26 cellular contexts compared by ENCODE assay signal in genomic region chr9:79116709-79117108, GRCh38.
"Had no signal": no experiment of that assay in that cellular context is flagged by ENCODE, and none has a peak within 500 bp of the region (broad histone marks: within the 10 kb centered on the region; RNA-seq: fewer than 3 reads in every experiment).

No MANE protein-coding gene starts in this region.

- DNase-seq: immature natural killer cell; kidney; left colon; left lung; lower lobe of right lung; mammary epithelial cell; mesenchymal stem cell; naive B cell; natural killer cell; nephron progenitor cell; ovary; retina; right cardiac atrium; stimulated activated CD4-positive, alpha-beta T cell treated with anti-CD3 and anti-CD28 coated beads, Interleukin-12 subunit alpha, Interleukin-12 subunit beta, amount 100 ng/mL, for 4 hours; stimulated activated CD4-positive, alpha-beta T cell treated with anti-CD3 and anti-CD28 coated beads, Interleukin-4, amount 100 ng/mL, for 24 hours; stimulated activated naive CD4-positive, alpha-beta T cell; tibial artery; trophoblast cell; upper lobe of right lung had no signal

- H3K9me3 ChIP-seq: left lung, lower lobe of right lung, ovary, suprapubic skin, thoracic aorta, tibial artery, upper lobe of right lung had no signal

- H3K9me3 Mint-ChIP-seq: nephron progenitor cell; stimulated activated effector memory CD8-positive, alpha-beta T cell treated with anti-CD3 and anti-CD28 coated beads, Interleukin-12 subunit alpha, Interleukin-12 subunit beta, amount 100 ng/mL, for 72 hours; stimulated activated naive CD8-positive, alpha-beta T cell treated with anti-CD3 and anti-CD28 coated beads, Interleukin-15, Interleukin-2, amounts not matched to agents 100 ng/mL and 50 ng/mL, for 24 hours had no signal

- H3K27me3 Mint-ChIP-seq: stimulated activated naive CD8-positive, alpha-beta T cell treated with anti-CD3 and anti-CD28 coated beads, Interleukin-15, Interleukin-2, amounts not matched to agents 100 ng/mL and 50 ng/mL, for 24 hours had no signal

- ATAC-seq: left colon; left lung; lower lobe of right lung; natural killer cell; right cardiac atrium; sciatic nerve; stimulated activated effector memory CD8-positive, alpha-beta T cell treated with anti-CD3 and anti-CD28 coated beads, Interleukin-12 subunit alpha, Interleukin-12 subunit beta, amount 100 ng/mL, for 72 hours; upper lobe of right lung had no signal

- H3K27ac ChIP-seq: left lung, lower lobe of right lung, ovary, skin epidermis, suprapubic skin, thoracic aorta, tibial artery, upper lobe of right lung had no signal

- H3K4me1 ChIP-seq: left lung, lower lobe of right lung, suprapubic skin, tibial artery, upper lobe of right lung had no signal

- H3K4me3 Mint-ChIP-seq: immature natural killer cell; naive B cell; natural killer cell; nephron progenitor cell; stimulated activated effector memory CD8-positive, alpha-beta T cell treated with anti-CD3 and anti-CD28 coated beads, Interleukin-12 subunit alpha, Interleukin-12 subunit beta, amount 100 ng/mL, for 72 hours; stimulated activated naive CD8-positive, alpha-beta T cell treated with anti-CD3 and anti-CD28 coated beads, Interleukin-15, Interleukin-2, amounts not matched to agents 100 ng/mL and 50 ng/mL, for 24 hours had no signal

- H3K27ac Mint-ChIP-seq: immature natural killer cell; naive B cell; natural killer cell; nephron progenitor cell; progenitor cell of endocrine pancreas; stimulated activated effector memory CD8-positive, alpha-beta T cell treated with anti-CD3 and anti-CD28 coated beads, Interleukin-12 subunit alpha, Interleukin-12 subunit beta, amount 100 ng/mL, for 72 hours; stimulated activated naive CD8-positive, alpha-beta T cell treated with anti-CD3 and anti-CD28 coated beads, Interleukin-15, Interleukin-2, amounts not matched to agents 100 ng/mL and 50 ng/mL, for 24 hours had no signal

- H3K4me1 Mint-ChIP-seq: immature natural killer cell; naive B cell; natural killer cell; nephron progenitor cell; stimulated activated effector memory CD8-positive, alpha-beta T cell treated with anti-CD3 and anti-CD28 coated beads, Interleukin-12 subunit alpha, Interleukin-12 subunit beta, amount 100 ng/mL, for 72 hours had no signal

- H3K27me3 ChIP-seq: left lung, ovary, upper lobe of right lung had no signal

- H3K36me3 ChIP-seq: left lung, lower lobe of right lung, ovary, suprapubic skin, thoracic aorta, tibial artery, upper lobe of right lung had no signal

- H3K36me3 Mint-ChIP-seq: immature natural killer cell; naive B cell; natural killer cell; stimulated activated effector memory CD8-positive, alpha-beta T cell treated with anti-CD3 and anti-CD28 coated beads, Interleukin-12 subunit alpha, Interleukin-12 subunit beta, amount 100 ng/mL, for 72 hours had no signal

- H3K4me3 ChIP-seq: left lung, lower lobe of right lung, ovary, skin epidermis, suprapubic skin, thoracic aorta, tibial artery, upper lobe of right lung had no signal
